In genomic region chr19:13315495-13315894, GRCh38 we compare ENCODE assay signal across 18 cellular contexts.
"Had no signal": no experiment of that assay in that cellular context is flagged by ENCODE, and none has a peak within 500 bp of the region (broad histone marks: within the 10 kb centered on the region; RNA-seq: fewer than 3 reads in every experiment).

No MANE protein-coding gene starts in this region.

- H3K4me1 ChIP-seq: esophagus muscularis mucosa, gastrocnemius medialis, spleen, stomach had no signal

- H3K36me3 ChIP-seq: esophagus muscularis mucosa, gastrocnemius medialis, neutrophil, spleen, stomach, thoracic aorta had no signal

- DNase-seq: effector memory CD4-positive, alpha-beta T cell; gastrocnemius medialis; glutamatergic neuron; kidney; left cardiac atrium; naive thymus-derived CD8-positive, alpha-beta T cell; right cardiac atrium; spleen; stimulated activated CD4-positive, alpha-beta T cell treated with anti-CD3 and anti-CD28 coated beads, Interleukin-15, amount 100 ng/mL, for 24 hours; stimulated activated CD4-positive, alpha-beta T cell treated with anti-CD3 and anti-CD28 coated beads, Interleukin-1b, Interleukin-23, amount 100 ng/mL, for 48 hours; stimulated activated naive CD4-positive, alpha-beta T cell; stomach; trophoblast cell had no signal

- H3K9me3 ChIP-seq: gastrocnemius medialis, mucosa of descending colon, neutrophil, thoracic aorta had no signal

- H3K27me3 ChIP-seq: gastrocnemius medialis, stomach had no signal

- H3K27ac ChIP-seq: epithelial cell of prostate, esophagus muscularis mucosa, gastrocnemius medialis, neutrophil, spleen, stomach, thoracic aorta had no signal

- H3K4me3 ChIP-seq: esophagus muscularis mucosa, gastrocnemius medialis, mucosa of descending colon, spleen, stomach, thoracic aorta had no signal
